ENCODE assay signal across 8 cellular contexts in genomic region chr4:128287871-128288688, GRCh38. TPM values are rescaled to one million over a fixed set of nuclear protein-coding genes. Genes with fewer than 3 reads are reported as not detected.
DNase-seq lines count a peak whose midpoint lies in the region; ATAC-seq and TF ChIP-seq lines count a peak whose summit lies in the region.

No MANE protein-coding gene starts in this region.

- H3K27me3 Mint-ChIP-seq in HFFc6 (ENCODE audit: insufficient read depth), result no peaks in the 10 kb centered on the region; the same call in none of the 2 replicates
- peaks cover 4% of the 10 kb centered on the region for H3K27me3 Mint-ChIP-seq in activated naive CD4-positive, alpha-beta T cell treated with anti-CD3 and anti-CD28 coated beads, Interleukin-2, amount 10 ng/mL, durations not matched to agents 7 days and 5 days

- peak; percentile 59 to 65 for TF ChIP-seq POLR2A in gastroesophageal sphincter (IDR thresholded peaks at IDR 0.05)

- 0% methylated on average over 10 to 12 of the region's 86 CpGs for WGBS in gastroesophageal sphincter (ENCODE audit: low coverage in 1 of 2), 2 donors

- no peaks in the 10 kb centered on the region for H3K27me3 ChIP-seq in gastroesophageal sphincter
- H3K27me3 ChIP-seq in neutrophil, result no peaks in the 10 kb centered on the region

- TF ChIP-seq CTCF in HFFc6 (IDR thresholded peaks at IDR 0.05), result peak; percentile 48
- peak in 2 of 4 experiments; percentile 43 to 54 for TF ChIP-seq CTCF in gastroesophageal sphincter (IDR thresholded peaks at IDR 0.05)
- TF ChIP-seq CTCF in neutrophil (IDR thresholded peaks at IDR 0.05), result peak; percentile 91

- H3K4me1 Mint-ChIP-seq in HFFc6 (ENCODE audit: low read depth), result peaks cover 34% of the 10 kb centered on the region
- H3K4me1 Mint-ChIP-seq in activated naive CD4-positive, alpha-beta T cell treated with anti-CD3 and anti-CD28 coated beads, Interleukin-2, amount 10 ng/mL, durations not matched to agents 7 days and 5 days, result peaks cover 32% of the 10 kb centered on the region

- DNase-seq in HFFc6 (peak; percentile 98), NAMALWA (ENCODE audit: low spot score) (peak; percentile 98), SK-MEL-5 (ENCODE audit: low read depth, low spot score) (peak; percentile 95), substantia nigra (lab: John Stamatoyannopoulos, UW) (peak; percentile 91 to 100 (median 98))
- DNase-seq in activated naive CD4-positive, alpha-beta T cell treated with anti-CD3 and anti-CD28 coated beads, Interleukin-2, amount 10 ng/mL, durations not matched to agents 7 days and 5 days, result peak; percentile 100

- no peak for TF ChIP-seq EP300 in gastroesophageal sphincter (IDR thresholded peaks at IDR 0.05)

- H3K4me3 Mint-ChIP-seq in HFFc6, result peak overlapping the region; percentile 95
- peak overlapping the region; percentile 78 for H3K4me3 Mint-ChIP-seq in activated naive CD4-positive, alpha-beta T cell treated with anti-CD3 and anti-CD28 coated beads, Interleukin-2, amount 10 ng/mL, durations not matched to agents 7 days and 5 days

- H3K4me1 ChIP-seq in gastroesophageal sphincter (peaks cover 0 to 43% (median 0%) of the 10 kb centered on the region in 3 donors), neutrophil (ENCODE audit: control insufficient read depth in 1 of 2, insufficient read depth in 1 of 2, low read depth in 1 of 2, low read length in 1 of 2) (peaks cover 24 to 28% of the 10 kb centered on the region in 2 experiments)

- H3K4me3 ChIP-seq in GM08714 (ENCODE audit: low read length), result peak overlapping the region; percentile 74
- H3K4me3 ChIP-seq in gastroesophageal sphincter, result peak overlapping the region; percentile 56 to 93
- H3K4me3 ChIP-seq in neutrophil (ENCODE audit: low read depth in 1 of 2, low read length in 1 of 2), result peak overlapping the region; percentile 67 to 96

- in situ Hi-C loops in SK-MEL-5 (cut with HindIII; ENCODE audit: low pct_unique_long_range_greater_than_20kb, low sequenced_read_pairs), result no loop called here

- no peaks in the 10 kb centered on the region for H3K36me3 ChIP-seq in gastroesophageal sphincter
- H3K36me3 ChIP-seq in neutrophil, result no peaks in the 10 kb centered on the region

- CTCF ChIA-PET in activated naive CD4-positive, alpha-beta T cell treated with anti-CD3 and anti-CD28 coated beads, Interleukin-2, amount 10 ng/mL, durations not matched to agents 7 days and 5 days (lab: Charles Lee), result no interaction called here

- ATAC-seq in gastroesophageal sphincter, result peak; percentile 96

- H3K27ac Mint-ChIP-seq in HFFc6, result peak overlapping the region; percentile 88
- H3K27ac Mint-ChIP-seq in activated naive CD4-positive, alpha-beta T cell treated with anti-CD3 and anti-CD28 coated beads, Interleukin-2, amount 10 ng/mL, durations not matched to agents 7 days and 5 days, result peak overlapping the region; percentile 93

- H3K9me3 ChIP-seq in gastroesophageal sphincter, result no peaks in the 10 kb centered on the region
- no peaks in the 10 kb centered on the region for H3K9me3 ChIP-seq in neutrophil

- H3K36me3 Mint-ChIP-seq in HFFc6 (ENCODE audit: low read depth), result peaks cover 36% of the 10 kb centered on the region
- peaks cover 12% of the 10 kb centered on the region for H3K36me3 Mint-ChIP-seq in activated naive CD4-positive, alpha-beta T cell treated with anti-CD3 and anti-CD28 coated beads, Interleukin-2, amount 10 ng/mL, durations not matched to agents 7 days and 5 days

- H3K9me3 Mint-ChIP-seq in HFFc6, result no peaks in the 10 kb centered on the region
- no peaks in the 10 kb centered on the region for H3K9me3 Mint-ChIP-seq in activated naive CD4-positive, alpha-beta T cell treated with anti-CD3 and anti-CD28 coated beads, Interleukin-2, amount 10 ng/mL, durations not matched to agents 7 days and 5 days

- H3K27ac ChIP-seq in gastroesophageal sphincter, result peak overlapping the region; percentile 64 to 96 (median 96)
- H3K27ac ChIP-seq in neutrophil, result peak overlapping the region; percentile 87
- H3K27ac ChIP-seq in substantia nigra (ENCODE audit: low read depth, low read length, poor library complexity, severe bottlenecking), result peak overlapping the region; percentile 87

RNA-seq across cellular contexts. Expression of gene PGRMC2, which starts 0.5 kb away (rescaled TPM):
- total RNA-seq in HFFc6 (2021; fragmentation: NEBNext Ultra II Directional; extraction: Animal tissue kit (Norgen Biotek cat#: 25700)), result 100 to 1,000 TPM; 116 to 185 (median 129) TPM
- total RNA-seq in SK-MEL-5 (2014; rRNA removed; shearing (Covaris generic)), result 20.3 and 25.4 TPM in 2 replicates
- 28.5 and 31.1 TPM in 2 replicates for polyA plus RNA-seq in SK-MEL-5 (2015; cell fraction: cytosol; rRNA removed)
- 12.6 and 22.1 TPM in 2 replicates for polyA plus RNA-seq in SK-MEL-5 (2015; cell fraction: nucleus; rRNA removed)
- 10 to 100 TPM; 47.3 to 79.2 (median 64.7) TPM for total RNA-seq in gastroesophageal sphincter

Comparison
In these comparisons a context has a peak if more than half of its experiments do, and no peak if none do; other contexts are left out.
1. Peak in every context shown above with its lines: DNase-seq, ATAC-seq, H3K4me3 ChIP-seq and H3K27ac ChIP-seq.